8 cellular contexts compared by ENCODE assay signal in genomic region chr3:141426404-141427034, GRCh38. TPM values are rescaled to one million over a fixed set of nuclear protein-coding genes. Genes with fewer than 3 reads are reported as not detected.
DNase-seq lines count a peak whose midpoint lies in the region; ATAC-seq and TF ChIP-seq lines count a peak whose summit lies in the region.

No MANE protein-coding gene starts in this region.

- DNase-seq in breast epithelium (ENCODE audit: low spot score in 2 of 2) (peak; percentile 84 to 88), inferior parietal cortex (ENCODE audit: extremely low spot score) (peak; percentile 56), spleen (no peak), NCI-H128 (lab: John Stamatoyannopoulos, UW; ENCODE audit: unreplicated experiment) (no peak), SKM-1 treated with dmso at 0.1 percent for 144 hours (lab: John Stamatoyannopoulos, UW; ENCODE audit: unreplicated experiment) (no peak), NCI-H510A (lab: John Stamatoyannopoulos, UW) (no peak)

- WGBS in spleen, 5 donors, result 39 to 69% (median 47%) methylated on average over 9 of the region's 9 CpGs

- intact Hi-C loops in breast epithelium (cut with DNase I; ENCODE audit: low total_unique reads) (no loop called here), spleen (cut with DNase I; ENCODE audit: low total_unique reads) (no loop called here)

- H3K27ac ChIP-seq in HEK293 (ENCODE audit: extremely low read depth, low read depth, low read length) (no peak overlapping the region), breast epithelium (peak overlapping the region; percentile 89 to 90), spleen (peak overlapping the region in 6 of 8 donors; percentile 15 to 49 (median 35))

- H3K27me3 ChIP-seq in breast epithelium, result no peaks in the 10 kb centered on the region
- peaks cover 0 to 14% (median 0%) of the 10 kb centered on the region in 7 donors for H3K27me3 ChIP-seq in spleen (replicated peaks in 1 of 7)

- no peak for ATAC-seq in GM18907 (IDR thresholded peaks at IDR 0.05; ENCODE audit: unreplicated experiment)

- H3K9me3 ChIP-seq in HEK293 (ENCODE audit: control insufficient read depth, insufficient read depth, low read depth, low read length), result no peaks in the 10 kb centered on the region
- H3K9me3 ChIP-seq in breast epithelium, result no peaks in the 10 kb centered on the region
- no peaks in the 10 kb centered on the region for H3K9me3 ChIP-seq in spleen

- TF ChIP-seq CTCF in HEK293 (tag by site-specific recombination; IDR thresholded peaks at IDR 0.05), result no peak
- no peak for TF ChIP-seq CTCF in breast epithelium (IDR thresholded peaks at IDR 0.05)
- no peak for TF ChIP-seq CTCF in spleen (IDR thresholded peaks at IDR 0.05 in 8 of 11, conservative IDR thresholded peaks at IDR 0.05 in 3 of 11)

- CTCF ChIA-PET in HEK293 (lab: Yijun Ruan, JAX), result no interaction called here

- TF ChIP-seq POLR2A in breast epithelium (IDR thresholded peaks at IDR 0.05), result no peak
- TF ChIP-seq POLR2A in spleen (IDR thresholded peaks at IDR 0.05), result no peak

- H3K4me1 ChIP-seq in HEK293 (ENCODE audit: control insufficient read depth, insufficient read depth, low read length) (no peaks in the 10 kb centered on the region), breast epithelium (peaks cover 6 to 20% of the 10 kb centered on the region in 2 donors), spleen (peaks cover 8 to 80% (median 32%) of the 10 kb centered on the region in 6 donors)

- no peak overlapping the region for H3K4me3 ChIP-seq in HEK293 (ENCODE audit: low read depth, low read length)
- H3K4me3 ChIP-seq in breast epithelium, result peak overlapping the region in 1 of 3 donors; percentile 30
- no peak overlapping the region for H3K4me3 ChIP-seq in spleen

- POLR2A ChIA-PET in HEK293 (lab: Yijun Ruan, JAX), result no interaction called here

- H3K36me3 ChIP-seq in HEK293 (ENCODE audit: control insufficient read depth in 2 of 2, insufficient read depth in 1 of 2, low read length in 2 of 2) (no peaks in the 10 kb centered on the region), breast epithelium (no peaks in the 10 kb centered on the region), spleen (peaks cover 0 to 85% (median 9%) of the 10 kb centered on the region in 6 donors)

TF ChIP-seq in HEK293, 187 proteins besides CTCF, POLR2A, EP300 and RAD21:
- TF ChIP-seq ZNF426 (tag by site-specific recombination; IDR thresholded peaks at IDR 0.05), result no peak
- TF ChIP-seq ZNF561 (tag by site-specific recombination; IDR thresholded peaks at IDR 0.05; ENCODE audit: borderline replicate concordance), result no peak
- TF ChIP-seq, protein P1, sequence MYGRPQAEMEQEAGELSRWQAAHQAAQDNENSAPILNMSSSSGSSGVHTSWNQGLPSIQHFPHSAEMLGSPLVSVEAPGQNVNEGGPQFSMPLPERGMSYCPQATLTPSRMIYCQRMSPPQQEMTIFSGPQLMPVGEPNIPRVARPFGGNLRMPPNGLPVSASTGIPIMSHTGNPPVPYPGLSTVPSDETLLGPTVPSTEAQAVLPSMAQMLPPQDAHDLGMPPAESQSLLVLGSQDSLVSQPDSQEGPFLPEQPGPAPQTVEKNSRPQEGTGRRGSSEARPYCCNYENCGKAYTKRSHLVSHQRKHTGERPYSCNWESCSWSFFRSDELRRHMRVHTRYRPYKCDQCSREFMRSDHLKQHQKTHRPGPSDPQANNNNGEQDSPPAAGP (tag by site-specific recombination; IDR thresholded peaks at IDR 0.05), result no peak
- TF ChIP-seq ZNF311 (tag by site-specific recombination; IDR thresholded peaks at IDR 0.05; ENCODE audit: borderline replicate concordance), result no peak
- TF ChIP-seq ZNF214 (tag by site-specific recombination; IDR thresholded peaks at IDR 0.05; ENCODE audit: borderline replicate concordance), result no peak
- no peak for TF ChIP-seq ZNF768 (tag by site-specific recombination; IDR thresholded peaks at IDR 0.05)
- peak; percentile 42 for TF ChIP-seq ZFHX2 (tag by site-specific recombination; conservative IDR thresholded peaks at IDR 0.05)
- no peak for TF ChIP-seq PRDM6 (tag by site-specific recombination; IDR thresholded peaks at IDR 0.05)
- peak; percentile 21; the same call in 1 of the 2 replicates for TF ChIP-seq EGR2 (tag by site-specific recombination; IDR thresholded peaks at IDR 0.05; ENCODE audit: low read depth)
- no peak for TF ChIP-seq ZNF324 (tag by site-specific recombination; IDR thresholded peaks at IDR 0.05)
- no peak for TF ChIP-seq KLF10 (tag by site-specific recombination; IDR thresholded peaks at IDR 0.05)
- no peak for TF ChIP-seq ZNF660 (tag by site-specific recombination; IDR thresholded peaks at IDR 0.05)

RNA-seq across cellular contexts. Expression of gene ZBTB38, which starts 58.2 kb away (rescaled TPM):
- total RNA-seq in breast epithelium, result 100 to 1,000 TPM; 126 to 238 (median 138) TPM
- total RNA-seq in spleen, result 100 to 1,000 TPM in 2 of 7 donors, 10 to 100 TPM in 5; 42.8 to 122 (median 73.7) TPM
- 1 to 10 TPM; 4.8 to 8.4 (median 5.6) TPM for polyA plus RNA-seq in spleen

Comparison
In these comparisons a context has a peak if more than half of its experiments do, and no peak if none do; other contexts are left out.
1. DNase-seq: peak in breast epithelium (2 of 2) and inferior parietal cortex (single experiment); none in spleen (single experiment), NCI-H128 (single experiment), SKM-1 treated with dmso at 0.1 percent for 144 hours (single experiment) and NCI-H510A (single experiment).